ENCODE assay signal across 17 cellular contexts in genomic region chr21:15130751-15131150, GRCh38.
A peak's percentile ranks its signal among the peaks of the same experiment; 100 is the strongest.
DNase-seq lines count a peak whose midpoint lies in the region; ATAC-seq and TF ChIP-seq lines count a peak whose summit lies in the region.
"Had no signal": no experiment of that assay in that cellular context is flagged by ENCODE, and none has a peak within 500 bp of the region (broad histone marks: within the 10 kb centered on the region; RNA-seq: fewer than 3 reads in every experiment).

No MANE protein-coding gene starts in this region.

- CTCF ChIA-PET in mammary epithelial cell (lab: Charles Lee; ENCODE audit: low non-redundant PET), result interaction anchor here (0.6 kb wide), 1 partner anchor 19 kb away, joined by 3 read pairs; no protein-coding TSS in a partner anchor
- CTCF ChIA-PET in MCF 10A (lab: Yijun Ruan, JAX), result no interaction called here

- dilution Hi-C loops in mammary epithelial cell (cut with HindIII; ENCODE audit: low sequenced_read_pairs), result no loop called here

- intact Hi-C loops in mammary epithelial cell (cut with micrococcal nuclease), result no loop called here
- intact Hi-C loops in MCF 10A (cut with micrococcal nuclease), result no loop called here

- in situ Hi-C loops in mammary epithelial cell (cut with MboI; ENCODE audit: low sequenced_read_pairs in 2 of 2), result no loop called here

- no peak overlapping the region for H3K4me3 Mint-ChIP-seq in MCF 10A (ENCODE audit: unreplicated experiment)
- no peak overlapping the region for H3K4me3 Mint-ChIP-seq in stimulated activated memory B cell treated with anti-CD40 and anti-IgM and Interleukin-4, amounts not matched to agents 10 μg/mL and 1 μg/mL and 100 μg/mL, for 72 hours
- H3K4me3 Mint-ChIP-seq: CD14-positive monocyte; CD8-positive, alpha-beta T cell had no signal

- no peak overlapping the region for H2AFZ ChIP-seq in mammary epithelial cell (ENCODE audit: low read depth, low read length)
- H2AFZ ChIP-seq: GM23248 had no signal

- no peak overlapping the region for H3K4me2 ChIP-seq in mammary epithelial cell (ENCODE audit: insufficient read depth, low read depth, low read length)

- H3K36me3 ChIP-seq in mammary epithelial cell (ENCODE audit: insufficient read depth, low read length), result no peaks in the 10 kb centered on the region

- no peaks in the 10 kb centered on the region for H3K27me3 Mint-ChIP-seq in MCF 10A (ENCODE audit: insufficient read depth, unreplicated experiment)
- H3K27me3 Mint-ChIP-seq in stimulated activated memory B cell treated with anti-CD40 and anti-IgM and Interleukin-4, amounts not matched to agents 10 μg/mL and 1 μg/mL and 100 μg/mL, for 72 hours, result no peaks in the 10 kb centered on the region

- H3K27me3 ChIP-seq in mammary epithelial cell (ENCODE audit: insufficient read depth, low read length), result no peaks in the 10 kb centered on the region

- DNase-seq in mammary epithelial cell (peak; percentile 19), MCF 10A (ENCODE audit: unreplicated experiment) (no peak), epithelial cell of esophagus (ENCODE audit: low read depth) (peak; percentile 55), renal cortical epithelial cell (ENCODE audit: low read depth) (peak; percentile 53)
- DNase-seq in activated naive CD4-positive, alpha-beta T cell (lab: John Stamatoyannopoulos, UW), result no peak
- DNase-seq: CD8-positive, alpha-beta T cell; COR-L47; DMS153; DMS79 treated with DMSO at 0.1 percent for 48 hours; EL; GM23248; IMR-90 had no signal

- H3K4me3 ChIP-seq in mammary epithelial cell (replicated peaks in 1 of 3; ENCODE audit: insufficient read depth in 1 of 3, low read depth in 2 of 3, low read length in 3 of 3) (no peak overlapping the region), epithelial cell of esophagus (ENCODE audit: low read length) (no peak overlapping the region)
- H3K4me3 ChIP-seq: GM23248 had no signal

- H3K79me2 ChIP-seq in mammary epithelial cell (ENCODE audit: insufficient read depth, low read length), result no peaks in the 10 kb centered on the region

- H3K4me1 Mint-ChIP-seq in MCF 10A (ENCODE audit: insufficient read depth, unreplicated experiment), result peaks cover 4% of the 10 kb centered on the region
- peaks cover 18% of the 10 kb centered on the region for H3K4me1 Mint-ChIP-seq in stimulated activated memory B cell treated with anti-CD40 and anti-IgM and Interleukin-4, amounts not matched to agents 10 μg/mL and 1 μg/mL and 100 μg/mL, for 72 hours

- no TSS peak for BruUV-seq in mammary epithelial cell (replicated peaks; lab: Mats Ljungman, UMichigan)
- BruUV-seq in MCF 10A (replicated peaks; lab: Mats Ljungman, UMichigan), result no TSS peak

- peaks cover 3% of the 10 kb centered on the region for H3K4me1 ChIP-seq in mammary epithelial cell (ENCODE audit: insufficient read depth, low read length)

- H4K20me1 ChIP-seq in mammary epithelial cell (ENCODE audit: insufficient read depth, low read length), result no peaks in the 10 kb centered on the region

- H3K9ac ChIP-seq in mammary epithelial cell (ENCODE audit: insufficient read depth, low read length), result no peak overlapping the region
- H3K9ac ChIP-seq: GM23248 had no signal

- H3K9me3 ChIP-seq in mammary epithelial cell (replicated peaks; ENCODE audit: insufficient read depth, low read length), result no peaks in the 10 kb centered on the region

- peaks cover 7% of the 10 kb centered on the region for H3K9me3 Mint-ChIP-seq in MCF 10A (ENCODE audit: unreplicated experiment)
- H3K9me3 Mint-ChIP-seq in stimulated activated memory B cell treated with anti-CD40 and anti-IgM and Interleukin-4, amounts not matched to agents 10 μg/mL and 1 μg/mL and 100 μg/mL, for 72 hours, result peaks cover 4% of the 10 kb centered on the region
- H3K9me3 Mint-ChIP-seq: CD8-positive, alpha-beta T cell had no signal

- WGBS in mammary epithelial cell (ENCODE audit: low coverage, missing lambda C conversion rate), result 0% methylated on average over 1 of the region's 1 CpG

- TF ChIP-seq CTCF in mammary epithelial cell (conservative IDR thresholded peaks at IDR 0.05 in 1 of 2, IDR thresholded peaks at IDR 0.05 in 1 of 2; ENCODE audit: extremely low read depth in 1 of 2, insufficient read depth in 1 of 2, low read depth in 1 of 2, low read length in 2 of 2), result no peak
- TF ChIP-seq CTCF in MCF 10A (IDR thresholded peaks at IDR 0.05; ENCODE audit: unreplicated experiment), result no peak
- TF ChIP-seq CTCF in epithelial cell of esophagus (IDR thresholded peaks at IDR 0.05; ENCODE audit: insufficient read depth, low read depth, low read length, missing control alignments), result no peak

- POLR2A ChIA-PET in MCF 10A (lab: Yijun Ruan, JAX), result no interaction called here

- H3K36me3 Mint-ChIP-seq in MCF 10A (ENCODE audit: insufficient read depth, unreplicated experiment), result no peaks in the 10 kb centered on the region
- H3K36me3 Mint-ChIP-seq in stimulated activated memory B cell treated with anti-CD40 and anti-IgM and Interleukin-4, amounts not matched to agents 10 μg/mL and 1 μg/mL and 100 μg/mL, for 72 hours, result no peaks in the 10 kb centered on the region
- H3K36me3 Mint-ChIP-seq: CD14-positive monocyte; CD8-positive, alpha-beta T cell had no signal

- H3K27ac Mint-ChIP-seq in MCF 10A (ENCODE audit: low read depth, unreplicated experiment), result no peak overlapping the region
- H3K27ac Mint-ChIP-seq in stimulated activated memory B cell treated with anti-CD40 and anti-IgM and Interleukin-4, amounts not matched to agents 10 μg/mL and 1 μg/mL and 100 μg/mL, for 72 hours, result no peak overlapping the region
- H3K27ac Mint-ChIP-seq: CD8-positive, alpha-beta T cell had no signal

- no peak for ATAC-seq in GM19324 (IDR thresholded peaks at IDR 0.05; ENCODE audit: low FRiP score, unreplicated experiment)
- ATAC-seq in stimulated activated memory B cell treated with anti-CD40 and anti-IgM and Interleukin-4, amounts not matched to agents 10 μg/mL and 1 μg/mL and 100 μg/mL, for 72 hours, result no peak
- ATAC-seq: CD8-positive, alpha-beta T cell; HCT116 had no signal

- no peak overlapping the region for H3K27ac ChIP-seq in mammary epithelial cell (ENCODE audit: insufficient read depth, low read depth, low read length)
- H3K27ac ChIP-seq: 22Rv1, GM23248 had no signal

Comparison
In these comparisons a context has a peak if more than half of its experiments do, and no peak if none do; other contexts are left out.
1. DNase-seq: peak in mammary epithelial cell (single experiment), epithelial cell of esophagus (single experiment) and renal cortical epithelial cell (single experiment); none in MCF 10A (single experiment) and activated naive CD4-positive, alpha-beta T cell (0 of 4).